1 cellular context compared by ENCODE assay signal in genomic region chr15:61112231-61112630, GRCh38.
TF ChIP-seq lines count a peak whose summit lies in the region.

No MANE protein-coding gene starts in this region.

TF ChIP-seq in H1, 55 proteins besides CTCF, POLR2A, EP300 and RAD21 (continued from another document):
- no peak for TF ChIP-seq TAF7 (optimal IDR thresholded peaks at IDR 0.05; ENCODE audit: borderline replicate concordance, low read depth, low read length)
- no peak for TF ChIP-seq CTBP2 (IDR thresholded peaks at IDR 0.05; ENCODE audit: borderline replicate concordance, insufficient read depth, insufficient read length, low read length)
- TF ChIP-seq HDAC2 (IDR thresholded peaks at IDR 0.05; ENCODE audit: borderline replicate concordance in 1 of 2, low read depth in 2 of 2, low read length in 2 of 2) = no peak
- TF ChIP-seq, protein P1, sequence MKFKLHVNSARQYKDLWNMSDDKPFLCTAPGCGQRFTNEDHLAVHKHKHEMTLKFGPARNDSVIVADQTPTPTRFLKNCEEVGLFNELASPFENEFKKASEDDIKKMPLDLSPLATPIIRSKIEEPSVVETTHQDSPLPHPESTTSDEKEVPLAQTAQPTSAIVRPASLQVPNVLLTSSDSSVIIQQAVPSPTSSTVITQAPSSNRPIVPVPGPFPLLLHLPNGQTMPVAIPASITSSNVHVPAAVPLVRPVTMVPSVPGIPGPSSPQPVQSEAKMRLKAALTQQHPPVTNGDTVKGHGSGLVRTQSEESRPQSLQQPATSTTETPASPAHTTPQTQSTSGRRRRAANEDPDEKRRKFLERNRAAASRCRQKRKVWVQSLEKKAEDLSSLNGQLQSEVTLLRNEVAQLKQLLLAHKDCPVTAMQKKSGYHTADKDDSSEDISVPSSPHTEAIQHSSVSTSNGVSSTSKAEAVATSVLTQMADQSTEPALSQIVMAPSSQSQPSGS (IDR thresholded peaks at IDR 0.05; ENCODE audit: low read length) = no peak
- TF ChIP-seq YY1 (IDR thresholded peaks at IDR 0.05; ENCODE audit: low read depth, low read length) = no peak
- TF ChIP-seq CREB1 (IDR thresholded peaks at IDR 0.05) = no peak
- TF ChIP-seq TAF1 (IDR thresholded peaks at IDR 0.05; ENCODE audit: low read depth, low read length) = no peak
- TF ChIP-seq GABPA (IDR thresholded peaks at IDR 0.05; ENCODE audit: borderline replicate concordance, insufficient read depth, low read length) = no peak
- TF ChIP-seq SIN3A (conservative IDR thresholded peaks at IDR 0.05 in 1 of 2, IDR thresholded peaks at IDR 0.05 in 1 of 2; ENCODE audit: low read depth in 1 of 2, low read length in 2 of 2) = no peak
- TF ChIP-seq SAP30 (IDR thresholded peaks at IDR 0.05; ENCODE audit: insufficient read depth, insufficient replicate concordance, low read length) = no peak
- TF ChIP-seq MAFK (IDR thresholded peaks at IDR 0.05; ENCODE audit: low read depth, low read length) = no peak
- TF ChIP-seq CBX5 (IDR thresholded peaks at IDR 0.05; ENCODE audit: low read depth, low read length) = no peak
- no peak for TF ChIP-seq ASH2L (IDR thresholded peaks at IDR 0.05; ENCODE audit: low read length)
TF ChIP-seq in H1: peak in this region for 0.
